ENCODE assay signal across 1 cellular context in genomic region chr19:48914181-48914580, GRCh38.
TF ChIP-seq lines count a peak whose summit lies in the region.

No MANE protein-coding gene starts in this region.

TF ChIP-seq in K562, 482 proteins besides CTCF, POLR2A, EP300 and RAD21:
- TF ChIP-seq CBX8 (IDR thresholded peaks at IDR 0.05; ENCODE audit: borderline replicate concordance, extremely low read depth, low read depth, low read length, poor library complexity, severe bottlenecking) (no peak), PCBP2 (IDR thresholded peaks at IDR 0.05; ENCODE audit: low read depth, low read length, poor library complexity, severe bottlenecking) (no peak), RREB1 (CRISPR knock-in tag; IDR thresholded peaks at IDR 0.05) (no peak), ELF4 (CRISPR knock-in tag; IDR thresholded peaks at IDR 0.05) (no peak), ZNF707 (CRISPR knock-in tag; conservative IDR thresholded peaks at IDR 0.05) (no peak), FOSL1 (tag; conservative IDR thresholded peaks at IDR 0.05) (peak; percentile 68), SNIP1 (IDR thresholded peaks at IDR 0.05; ENCODE audit: low read depth) (no peak), ZBTB7A (IDR thresholded peaks at IDR 0.05; ENCODE audit: borderline replicate concordance, control insufficient read depth, low read depth, low read length) (peak; percentile 29; the same call in 1 of the 2 replicates), CBFA2T2 (conservative IDR thresholded peaks at IDR 0.05) (no peak), ZC3H8 (IDR thresholded peaks at IDR 0.05) (no peak), ZNF436 (CRISPR knock-in tag; IDR thresholded peaks at IDR 0.05) (no peak), CBFA2T3 (IDR thresholded peaks at IDR 0.05) (0 out of 2 replicates have a peak, but pooled peaks have one; percentile 22)
TF ChIP-seq in K562: peak in this region for 3.
